36 cellular contexts compared by ENCODE assay signal in the genomic region with DNA sequence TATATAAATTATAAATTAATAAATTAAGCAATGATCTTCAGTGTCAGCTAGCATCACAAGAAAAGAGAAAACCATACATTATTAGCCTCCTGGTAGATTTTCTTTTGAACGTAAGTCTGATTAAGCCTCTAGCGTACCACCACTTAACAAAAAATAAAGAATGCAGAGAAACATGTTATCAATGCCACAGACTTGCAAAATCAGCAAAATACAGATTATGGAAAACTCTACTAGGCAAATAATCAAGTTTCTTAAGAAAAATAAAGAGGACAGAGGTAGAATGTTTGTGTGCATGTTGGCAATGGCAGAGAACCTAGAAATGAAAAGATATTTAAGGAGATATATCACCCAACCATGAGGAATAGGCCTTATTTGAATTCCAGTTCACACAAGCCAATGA. TPM values are rescaled to one million over a fixed set of nuclear protein-coding genes. Genes with fewer than 3 reads are reported as not detected.
"Had no signal": no experiment of that assay in that cellular context is flagged by ENCODE, and none has a peak within 500 bp of the region (broad histone marks: within the 10 kb centered on the region; RNA-seq: fewer than 3 reads in every experiment).

No MANE protein-coding gene starts in this region.

- H3K4me3 ChIP-seq: adrenal gland, body of pancreas, breast epithelium, cardiac muscle cell had no signal

- DNase-seq: activated effector memory CD4-positive, alpha-beta T cell treated with anti-CD3 and anti-CD28 coated beads, Interleukin-2, amount 50 U/mL, for 16 hours; activated effector memory CD4-positive, alpha-beta T cell treated with Interleukin-2 at 50 U/mL for 16 hours; activated gamma-delta T cell; activated gamma-delta T cell treated with Interleukin-2 at 50 U/mL for 16 hours; activated naive CD4-positive, alpha-beta T cell; activated naive CD4-positive, alpha-beta T cell treated with anti-CD3 and anti-CD28 coated beads for 36 hours; activated naive CD4-positive, alpha-beta T cell treated with anti-CD3 and anti-CD28 coated beads, Interleukin-2, amount 10 ng/mL, durations not matched to agents 7 days and 5 days; activated naive CD4-positive, alpha-beta T cell treated with anti-CD3 and anti-CD28 coated beads, Interleukin-2, amount 50 U/mL, for 16 hours; activated naive CD4-positive, alpha-beta T cell treated with Interleukin-2 at 50 U/mL for 16 hours; activated naive CD8-positive, alpha-beta T cell treated with anti-CD3 and anti-CD28 coated beads for 36 hours; activated naive CD8-positive, alpha-beta T cell treated with anti-CD3 and anti-CD28 coated beads, Interleukin-2, amount 10 ng/mL, durations not matched to agents 7 days and 5 days; activated naive CD8-positive, alpha-beta T cell treated with anti-CD3 and anti-CD28 coated beads, Interleukin-2, amount 50 U/mL, for 24 hours; activated T-cell treated with anti-CD3 and anti-CD28 coated beads, Interleukin-2, amount 50 U/mL, for 1 hour; activated T-cell treated with anti-CD3 and anti-CD28 coated beads, Interleukin-2, amount 50 U/mL, for 24 hours; activated T-cell treated with anti-CD3 and anti-CD28 coated beads, Interleukin-2, amount 50 U/mL, for 4 hours; activated T-cell treated with anti-CD3 and anti-CD28 coated beads, Interleukin-2, amount 50 U/mL, for 48 hours; activated T-cell treated with anti-CD3 and anti-CD28 coated beads, Interleukin-2, amount 50 U/mL, for 72 hours; adrenal gland; amniotic stem cell; amygdala; anterior cingulate cortex; aorta; body of pancreas; brain microvascular endothelial cell; caudate nucleus; central memory CD4-positive, alpha-beta T cell; cerebellar nuclear complex had no signal

- H3K9me3 ChIP-seq: adrenal gland, body of pancreas, breast epithelium had no signal

- H3K27ac ChIP-seq: adrenal gland, body of pancreas, brain microvascular endothelial cell, breast epithelium, cardiac muscle cell had no signal

- H3K36me3 ChIP-seq: adrenal gland, brain microvascular endothelial cell, breast epithelium, cardiac muscle cell had no signal

- ATAC-seq: activated naive CD4-positive, alpha-beta T cell treated with anti-CD3 and anti-CD28 coated beads, Interleukin-2, amount 50 U/mL, for 72 hours; activated naive CD8-positive, alpha-beta T cell treated with anti-CD3 and anti-CD28 coated beads, Interleukin-2, amount 50 U/mL, for 24 hours; activated T-cell treated with anti-CD3 and anti-CD28 coated beads, Interleukin-2, amount 50 U/mL, for 4 hours; activated T-cell treated with anti-CD3 and anti-CD28 coated beads, Interleukin-2, amount 50 U/mL, for 72 hours; activated T-helper 17 cell treated with anti-CD3 and anti-CD28 coated beads, Interleukin-2, amount 50 U/mL, for 72 hours; body of pancreas had no signal

- FAIRE-seq: astrocyte, bronchial epithelial cell had no signal

- H3K4me1 ChIP-seq: adrenal gland, body of pancreas, breast epithelium had no signal

- H3K27me3 ChIP-seq: body of pancreas, brain microvascular endothelial cell had no signal

RNA-seq across cellular contexts. Expression of a gene that starts 8.4 kb away (rescaled TPM):
- total RNA-seq: activated naive CD4-positive, alpha-beta T cell treated with anti-CD3 and anti-CD28 coated beads for 36 hours; activated naive CD4-positive, alpha-beta T cell treated with anti-CD3 and anti-CD28 coated beads, Interleukin-2, amount 50 U/mL, for 72 hours; activated naive CD8-positive, alpha-beta T cell treated with anti-CD3 and anti-CD28 coated beads for 36 hours; activated naive CD8-positive, alpha-beta T cell treated with anti-CD3 and anti-CD28 coated beads, Interleukin-2, amount 10 ng/mL, durations not matched to agents 7 days and 5 days; activated T-cell treated with anti-CD3 and anti-CD28 coated beads, Interleukin-2, amount 50 U/mL, for 4 hours; activated T-cell treated with anti-CD3 and anti-CD28 coated beads, Interleukin-2, amount 50 U/mL, for 72 hours; activated T-helper 1 cell treated with anti-CD3 and anti-CD28 coated beads, Interleukin-12 subunit alpha, Interleukin-12 subunit beta, Interleukin-2, Interleukin-4 antibody, amounts not matched to agents 30 ng/mL and 10 ng/mL and 1 ng/mL, durations not matched to agents 14 hours and 24 hours and 36 hours; activated T-helper 17 cell treated with anti-CD3 and anti-CD28 coated beads, Interleukin-2, amount 50 U/mL, for 72 hours; activated T-helper 2 cell treated with anti-CD3 and anti-CD28 coated beads, Interferon-gamma antibody, Interleukin-2, Interleukin-4, amounts not matched to agents 10 μg/mL and 5 μg/mL and 100 μg/mL, durations not matched to agents 14 hours and 24 hours and 36 hours; body of pancreas; breast epithelium; bronchial epithelial cell; chondrocyte had no signal
